Comparison of ENCODE assay signal across 25 cellular contexts in genomic region chr1:239125888-239126287, GRCh38.
"Had no signal": no experiment of that assay in that cellular context is flagged by ENCODE, and none has a peak within 500 bp of the region (broad histone marks: within the 10 kb centered on the region; RNA-seq: fewer than 3 reads in every experiment).

No MANE protein-coding gene starts in this region.

- H3K4me1 ChIP-seq: ascending aorta, colonic mucosa, esophagus muscularis mucosa, gastrocnemius medialis, psoas muscle, right lobe of liver, stomach had no signal

- H3K9me3 Mint-ChIP-seq: activated CD4-positive, alpha-beta T cell treated with anti-CD3 and anti-CD28 coated beads, Interleukin-2, amount 10 ng/mL, durations not matched to agents 7 days and 5 days; activated T-helper 1 cell treated with anti-CD3 and anti-CD28 coated beads, Interleukin-12 subunit alpha, Interleukin-12 subunit beta, Interleukin-2, Interleukin-4 antibody, amounts not matched to agents 30 ng/mL and 10 ng/mL and 1 ng/mL, durations not matched to agents 14 hours and 24 hours and 36 hours; type B pancreatic cell had no signal

- H3K9me3 ChIP-seq: ascending aorta, colonic mucosa, esophagus muscularis mucosa, gastrocnemius medialis, heart left ventricle, ovary, psoas muscle, right lobe of liver, stomach, thoracic aorta had no signal

- H3K27ac ChIP-seq: ascending aorta, colonic mucosa, esophagus muscularis mucosa, gastrocnemius medialis, heart left ventricle, ovary, psoas muscle, right lobe of liver, SK-N-MC, skin epidermis, stomach, thoracic aorta, VCaP had no signal

- DNase-seq: activated CD4-positive, alpha-beta T cell treated with anti-CD3 and anti-CD28 coated beads, Interleukin-2, amount 10 ng/mL, durations not matched to agents 7 days and 5 days; activated CD4-positive, CD25-positive, alpha-beta regulatory T cell treated with anti-CD3 and anti-CD28 coated beads, Interleukin-2, amount 50 U/mL, for 72 hours; activated CD8-positive, alpha-beta T cell treated with anti-CD3 and anti-CD28 coated beads, Interleukin-2, amount 10 ng/mL, durations not matched to agents 7 days and 5 days; colonic mucosa; gastrocnemius medialis; heart left ventricle; left ventricle myocardium superior; mammary epithelial cell; midbrain; natural killer cell; ovary; psoas muscle; right lobe of liver; stimulated activated CD4-positive, alpha-beta T cell treated with anti-CD3 and anti-CD28 coated beads, Interleukin-1b, Interleukin-23, amount 100 ng/mL, for 48 hours; stomach had no signal

- H3K4me3 ChIP-seq: ascending aorta, colonic mucosa, esophagus muscularis mucosa, gastrocnemius medialis, heart left ventricle, ovary, psoas muscle, right lobe of liver, SK-N-MC, skin epidermis, stomach, thoracic aorta had no signal

- H3K4me1 Mint-ChIP-seq: activated CD4-positive, alpha-beta T cell treated with anti-CD3 and anti-CD28 coated beads, Interleukin-2, amount 10 ng/mL, durations not matched to agents 7 days and 5 days; central memory CD8-positive, alpha-beta T cell; natural killer cell had no signal

- H3K27me3 Mint-ChIP-seq: activated CD4-positive, alpha-beta T cell treated with anti-CD3 and anti-CD28 coated beads, Interleukin-2, amount 10 ng/mL, durations not matched to agents 7 days and 5 days; central memory CD8-positive, alpha-beta T cell; type B pancreatic cell had no signal

- H3K4me3 Mint-ChIP-seq: activated CD4-positive, alpha-beta T cell treated with anti-CD3 and anti-CD28 coated beads, Interleukin-2, amount 10 ng/mL, durations not matched to agents 7 days and 5 days; activated CD8-positive, alpha-beta T cell treated with anti-CD3 and anti-CD28 coated beads, Interleukin-2, amount 10 ng/mL, durations not matched to agents 7 days and 5 days; activated T-helper 1 cell treated with anti-CD3 and anti-CD28 coated beads, Interleukin-12 subunit alpha, Interleukin-12 subunit beta, Interleukin-2, Interleukin-4 antibody, amounts not matched to agents 30 ng/mL and 10 ng/mL and 1 ng/mL, durations not matched to agents 14 hours and 24 hours and 36 hours; central memory CD8-positive, alpha-beta T cell; natural killer cell; type B pancreatic cell had no signal

- H3K27ac Mint-ChIP-seq: activated CD4-positive, alpha-beta T cell treated with anti-CD3 and anti-CD28 coated beads, Interleukin-2, amount 10 ng/mL, durations not matched to agents 7 days and 5 days; activated CD8-positive, alpha-beta T cell treated with anti-CD3 and anti-CD28 coated beads, Interleukin-2, amount 10 ng/mL, durations not matched to agents 7 days and 5 days; activated naive CD4-positive, alpha-beta T cell treated with anti-CD3 and anti-CD28 coated beads, Interleukin-2, amount 50 U/mL, for 72 hours; activated T-helper 1 cell treated with anti-CD3 and anti-CD28 coated beads, Interleukin-12 subunit alpha, Interleukin-12 subunit beta, Interleukin-2, Interleukin-4 antibody, amounts not matched to agents 30 ng/mL and 10 ng/mL and 1 ng/mL, durations not matched to agents 14 hours and 24 hours and 36 hours; natural killer cell; type B pancreatic cell had no signal

- H3K27me3 ChIP-seq: ascending aorta, colonic mucosa, esophagus muscularis mucosa, gastrocnemius medialis, heart left ventricle, ovary, right lobe of liver, stomach had no signal

- H3K36me3 ChIP-seq: ascending aorta, colonic mucosa, esophagus muscularis mucosa, gastrocnemius medialis, heart left ventricle, ovary, right lobe of liver, stomach, thoracic aorta had no signal

- ATAC-seq: activated CD8-positive, alpha-beta T cell treated with anti-CD3 and anti-CD28 coated beads, Interleukin-2, amount 10 ng/mL, durations not matched to agents 7 days and 5 days; activated naive CD4-positive, alpha-beta T cell treated with anti-CD3 and anti-CD28 coated beads, Interleukin-2, amount 50 U/mL, for 72 hours; gastrocnemius medialis; heart left ventricle; left ventricle myocardium superior; natural killer cell; psoas muscle; right lobe of liver had no signal

- H3K36me3 Mint-ChIP-seq: activated naive CD4-positive, alpha-beta T cell treated with anti-CD3 and anti-CD28 coated beads, Interleukin-2, amount 50 U/mL, for 72 hours; natural killer cell; type B pancreatic cell had no signal
